ENCODE assay signal across 8 cellular contexts in genomic region chr18:61893971-61894750, GRCh38. TPM values are rescaled to one million over a fixed set of nuclear protein-coding genes. Genes with fewer than 3 reads are reported as not detected.
A peak's percentile ranks its signal among the peaks of the same experiment; 100 is the strongest.
DNase-seq lines count a peak whose midpoint lies in the region; ATAC-seq, FAIRE-seq and TF ChIP-seq lines count a peak whose summit lies in the region.

No MANE protein-coding gene starts in this region.

- H3K4me1 ChIP-seq in HepG2 (ENCODE audit: insufficient read depth, low read length), result no peaks in the 10 kb centered on the region

- H3K9ac ChIP-seq in HepG2 (ENCODE audit: insufficient read depth, low read depth, low read length), result no peak overlapping the region

- DNase-seq in DMS79 treated with DMSO at 0.1 percent for 48 hours (lab: John Stamatoyannopoulos, UW), result peak; percentile 21
- DNase-seq in DMS79 (lab: John Stamatoyannopoulos, UW), result no peak
- DNase-seq in NCI-H1930 (lab: John Stamatoyannopoulos, UW), result peak; percentile 62 to 71
- DNase-seq in activated CD4-positive, alpha-beta T cell treated with anti-CD3 and anti-CD28 coated beads for 4 hours, result peak; percentile 70 to 73
- DNase-seq in HepG2 (ENCODE audit: low spot score), result peak; percentile 11
- DNase-seq in stimulated activated CD4-positive, alpha-beta T cell treated with anti-CD3 and anti-CD28 coated beads, Interleukin-2, amount 100 ng/mL, for 24 hours, result peak; percentile 72 to 76

- ATAC-seq in HG02852 (IDR thresholded peaks at IDR 0.05; ENCODE audit: unreplicated experiment) (peak; percentile 85), HepG2 (peak; percentile 74)

- no peaks in the 10 kb centered on the region for H3K36me3 Mint-ChIP-seq in dendritic cell treated with granulocyte-macrophage colony-stimulating factor and Interleukin-4, amounts not matched to agents 40 ng/mL and 50 ng/mL, for 4 days (ENCODE audit: low read depth)

- H3K4me3 Mint-ChIP-seq in dendritic cell treated with granulocyte-macrophage colony-stimulating factor and Interleukin-4, amounts not matched to agents 40 ng/mL and 50 ng/mL, for 4 days, result peak overlapping the region; percentile 83

- H3K4me2 ChIP-seq in HepG2 (ENCODE audit: low read depth, low read length), result peak overlapping the region; percentile 65

- H3K9me3 ChIP-seq in HepG2 (ENCODE audit: low read length), result no peaks in the 10 kb centered on the region

- peak; percentile 45; the same call in 1 of the 2 replicates for TF ChIP-seq CTCF in HepG2 (CRISPR knock-in tag; IDR thresholded peaks at IDR 0.05)

- H3K9me3 Mint-ChIP-seq in dendritic cell treated with granulocyte-macrophage colony-stimulating factor and Interleukin-4, amounts not matched to agents 40 ng/mL and 50 ng/mL, for 4 days, result no peaks in the 10 kb centered on the region

- H3K4me3 ChIP-seq in HepG2 (replicated peaks in 1 of 3; ENCODE audit: insufficient read depth in 1 of 3, low read depth in 2 of 3, low read length in 3 of 3), result peak overlapping the region; percentile 49 to 63 (median 58); a peak in 4 of 6 replicates

- FAIRE-seq in HepG2 (lab: Jason Lieb, UNC), result no peak

- H3K27me3 Mint-ChIP-seq in dendritic cell treated with granulocyte-macrophage colony-stimulating factor and Interleukin-4, amounts not matched to agents 40 ng/mL and 50 ng/mL, for 4 days, result peaks cover 84% of the 10 kb centered on the region

- no peak overlapping the region for H3K27ac Mint-ChIP-seq in dendritic cell treated with granulocyte-macrophage colony-stimulating factor and Interleukin-4, amounts not matched to agents 40 ng/mL and 50 ng/mL, for 4 days

- no peak overlapping the region for H3K27ac ChIP-seq in HepG2 (ENCODE audit: extremely low read length, insufficient read depth, low read length)

- no TSS peak for BruUV-seq in HepG2 (replicated peaks; lab: Mats Ljungman, UMichigan)

- POLR2A ChIA-PET in HepG2 (lab: Yijun Ruan, JAX), result no interaction called here

- H3K4me1 Mint-ChIP-seq in dendritic cell treated with granulocyte-macrophage colony-stimulating factor and Interleukin-4, amounts not matched to agents 40 ng/mL and 50 ng/mL, for 4 days (ENCODE audit: low read depth), result peaks cover 16% of the 10 kb centered on the region

- TF ChIP-seq RAD21 in HepG2 (CRISPR knock-in tag; IDR thresholded peaks at IDR 0.05), result 0 out of 2 replicates have a peak, but pooled peaks have one; percentile 19

- WGBS in HepG2 (ENCODE audit: low lambda C conversion rate), result 3% methylated on average over 14 of the region's 95 CpGs

- no peaks in the 10 kb centered on the region for H4K20me1 ChIP-seq in HepG2 (ENCODE audit: insufficient read depth, low read length)

- TF ChIP-seq EP300 in HepG2 (IDR thresholded peaks at IDR 0.05; ENCODE audit: low read depth in 2 of 2, low read length in 2 of 2) (no peak), HepG2 (CRISPR knock-in tag; IDR thresholded peaks at IDR 0.05; ENCODE audit: borderline replicate concordance) (no peak)

- no peaks in the 10 kb centered on the region for H3K36me3 ChIP-seq in HepG2 (replicated peaks in 1 of 2; ENCODE audit: control insufficient read depth in 1 of 2, insufficient read depth in 2 of 2, low read length in 2 of 2)

- intact Hi-C loops in dendritic cell treated with granulocyte-macrophage colony-stimulating factor and Interleukin-4, amounts not matched to agents 40 ng/mL and 50 ng/mL, for 4 days (cut with micrococcal nuclease), result no loop called here
- intact Hi-C loops in HepG2 (cut with micrococcal nuclease; ENCODE audit: unreplicated experiment), result no loop called here

- no peak for TF ChIP-seq POLR2A in HepG2 (IDR thresholded peaks at IDR 0.05; ENCODE audit: insufficient read depth in 1 of 2, low read depth in 2 of 2, low read length in 2 of 2)

- H3K79me2 ChIP-seq in HepG2 (ENCODE audit: insufficient read depth, low read length), result no peaks in the 10 kb centered on the region

- peaks cover 6 to 38% of the 10 kb centered on the region in 2 experiments for H3K27me3 ChIP-seq in HepG2 (ENCODE audit: control insufficient read depth in 1 of 2, insufficient read depth in 2 of 2, low read length in 2 of 2)

- in situ Hi-C loops in HepG2 (cut with HindIII; ENCODE audit: extremely low pct_ligation_motif_present, low pct_unique_long_range_greater_than_20kb), result no loop called here

- CTCF ChIA-PET in HepG2 (lab: Yijun Ruan, JAX; ENCODE audit: low intra/inter-chr PET ratio, low total read pairs), result no interaction called here

- H2AFZ ChIP-seq in HepG2 (ENCODE audit: low read length), result no peak overlapping the region

TF ChIP-seq in HepG2, 621 proteins besides CTCF, POLR2A, EP300 and RAD21:
- TF ChIP-seq UBTF (CRISPR knock-in tag; IDR thresholded peaks at IDR 0.05) (0 out of 2 replicates have a peak, but pooled peaks have one; percentile 18), ZBTB37 (CRISPR knock-in tag; IDR thresholded peaks at IDR 0.05) (no peak), ZNF772 (CRISPR knock-in tag; IDR thresholded peaks at IDR 0.05) (no peak), KLF11 (CRISPR knock-in tag; IDR thresholded peaks at IDR 0.05) (no peak), IKZF1 (IDR thresholded peaks at IDR 0.05) (no peak), ZNF777 (CRISPR knock-in tag; IDR thresholded peaks at IDR 0.05) (0 out of 2 replicates have a peak, but pooled peaks have one; percentile 24), MAX (IDR thresholded peaks at IDR 0.05) (peak; percentile 29; the same call in 1 of the 2 replicates), PCBP2 (optimal IDR thresholded peaks at IDR 0.05; ENCODE audit: low read depth, low read length, poor library complexity, severe bottlenecking) (no peak), HNRNPLL (IDR thresholded peaks at IDR 0.05; ENCODE audit: low read depth, low read length, poor library complexity, severe bottlenecking) (peak; percentile 69), JUND (CRISPR knock-in tag; IDR thresholded peaks at IDR 0.05) (no peak)

RNA-seq across cellular contexts. Expression of gene RNF152, which starts 1.4 kb away (rescaled TPM):
- not detected in 2 replicates for total RNA-seq in HepG2 (2016; rRNA removed; fragmentation: Illumina TruSeq; extraction: Trizol)
- not detected in 2 replicates for total RNA-seq in HepG2 (2016; cell fraction: cytosol; rRNA removed; fragmentation: Illumina TruSeq; extraction: Trizol; ENCODE audit: low read depth)
- total RNA-seq in HepG2 (2016; cell fraction: insoluble cytoplasmic fraction; rRNA removed; fragmentation: Illumina TruSeq; extraction: Trizol), result not detected in 2 replicates
- total RNA-seq in HepG2 (2016; cell fraction: membrane; rRNA removed; fragmentation: Illumina TruSeq; extraction: Trizol), result not detected in 2 replicates
- total RNA-seq in HepG2 (2016; cell fraction: nucleus; rRNA removed; fragmentation: Illumina TruSeq; extraction: Trizol), result not detected in 2 replicates
- 0.04 and 0.08 TPM in 2 replicates for polyA plus RNA-seq in HepG2 (2011; rRNA removed)
- 0.07 and 0.08 TPM in 2 replicates for polyA plus RNA-seq in HepG2 (2011; cell fraction: cytosol; rRNA removed)
- not detected in 2 replicates for polyA plus RNA-seq in HepG2 (2011; cell fraction: nucleus; rRNA removed)
- polyA plus RNA-seq in HepG2 (2012), result not detected in 2 replicates
- not detected in 2 replicates for polyA plus RNA-seq in HepG2 (2016; cell fraction: cytosol; fragmentation: Illumina TruSeq; extraction: Trizol; ENCODE audit: low read depth)
- not detected in 2 replicates for polyA plus RNA-seq in HepG2 (2016; cell fraction: insoluble cytoplasmic fraction; fragmentation: Illumina TruSeq; extraction: Trizol; ENCODE audit: low read depth)
- polyA plus RNA-seq in HepG2 (2016; cell fraction: membrane; fragmentation: Illumina TruSeq; extraction: Trizol; ENCODE audit: low read depth), result not detected in 2 replicates
- polyA plus RNA-seq in HepG2 (2016; cell fraction: nucleus; fragmentation: Illumina TruSeq; extraction: Trizol; ENCODE audit: insufficient read depth, low read depth), result not detected in 2 replicates
- polyA minus RNA-seq in HepG2 (2011; rRNA and poly(A)+ RNA removed; ENCODE audit: low replicate concordance), result 0.82 TPM in 1 of 2 replicates, not detected in the other
- polyA minus RNA-seq in HepG2 (2011; cell fraction: cytosol; rRNA and poly(A)+ RNA removed), result not detected in 2 replicates
- polyA minus RNA-seq in HepG2 (2011; cell fraction: nucleus; rRNA and poly(A)+ RNA removed), result 0.62 and 0.64 TPM in 2 replicates
